13 cellular contexts compared by ENCODE assay signal in the genomic region with DNA sequence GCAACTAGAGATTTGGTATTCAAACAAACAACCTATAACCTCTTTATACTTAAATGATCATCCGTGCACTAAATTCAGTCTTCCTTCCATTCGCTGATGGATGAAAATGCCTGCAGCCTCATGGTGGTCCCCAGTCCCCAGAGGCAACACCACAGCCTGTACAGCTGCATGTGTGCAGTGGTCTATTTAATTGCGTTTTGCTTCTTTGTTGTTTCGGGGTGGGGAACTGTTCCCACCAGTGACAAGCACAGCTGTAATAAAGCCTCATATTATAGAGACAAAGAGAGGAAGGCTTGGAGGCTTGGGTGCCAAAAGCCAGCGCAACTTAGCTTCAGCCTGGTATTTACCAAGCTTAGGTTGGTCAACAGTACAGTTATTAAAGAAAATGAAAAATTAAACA. TPM values are rescaled to one million over a fixed set of nuclear protein-coding genes. Genes with fewer than 3 reads are reported as not detected.
DNase-seq lines count a peak whose midpoint lies in the region; ATAC-seq and TF ChIP-seq lines count a peak whose summit lies in the region.
"Had no signal": no experiment of that assay in that cellular context is flagged by ENCODE, and none has a peak within 500 bp of the region (broad histone marks: within the 10 kb centered on the region; RNA-seq: fewer than 3 reads in every experiment).

No MANE protein-coding gene starts in this region.

- H3K4ac ChIP-seq in mesenchymal stem cell (ENCODE audit: low read depth in 1 of 2, low read length in 2 of 2) = peak overlapping the region in 1 of 2 experiments; percentile 20

- peaks cover 8% of the 10 kb centered on the region for H3K79me1 ChIP-seq in mesenchymal stem cell (replicated peaks; ENCODE audit: low read length, poor library complexity, severe bottlenecking)

- no peak overlapping the region for H2BK15ac ChIP-seq in mesenchymal stem cell (ENCODE audit: low read depth, poor library complexity, severe bottlenecking)

- H3K9me3 ChIP-seq in mesenchymal stem cell (ENCODE audit: control insufficient read depth, low read length) = no peaks in the 10 kb centered on the region
- H3K9me3 ChIP-seq in tibial nerve = no peaks in the 10 kb centered on the region
- H3K9me3 ChIP-seq in HAP-1 = no peaks in the 10 kb centered on the region
- H3K9me3 ChIP-seq: A549, thyroid gland had no signal

- no peak overlapping the region for H2AK5ac ChIP-seq in mesenchymal stem cell (ENCODE audit: low read length, severe bottlenecking)

- TF ChIP-seq CTCF in tibial nerve (IDR thresholded peaks at IDR 0.05) (no peak), GM13976 (IDR thresholded peaks at IDR 0.05; ENCODE audit: borderline replicate concordance, control extremely low read depth, extremely low read depth, insufficient read depth, missing control alignments) (no peak)

- H3K9me3 Mint-ChIP-seq in activated CD8-positive, alpha-beta memory T cell treated with anti-CD3 and anti-CD28 coated beads, Interleukin-2, amount 10 ng/mL, durations not matched to agents 7 days and 5 days (ENCODE audit: low read depth) = no peaks in the 10 kb centered on the region
- no peaks in the 10 kb centered on the region for H3K9me3 Mint-ChIP-seq in T-cell
- H3K9me3 Mint-ChIP-seq: mesothelial cell of epicardium had no signal

- H2BK5ac ChIP-seq in mesenchymal stem cell (ENCODE audit: low read depth, low read length, poor library complexity, severe bottlenecking) = no peak overlapping the region

- no peak overlapping the region for H3K27ac ChIP-seq in mesenchymal stem cell (ENCODE audit: low read length, poor library complexity, severe bottlenecking)
- H3K27ac ChIP-seq in tibial nerve = peak overlapping the region; percentile 57 to 94 (median 74)
- H3K27ac ChIP-seq: A549, VCaP had no signal

- peaks cover 44% of the 10 kb centered on the region for H3K4me1 Mint-ChIP-seq in activated CD8-positive, alpha-beta memory T cell treated with anti-CD3 and anti-CD28 coated beads, Interleukin-2, amount 10 ng/mL, durations not matched to agents 7 days and 5 days
- peaks cover 43 to 59% (median 57%) of the 10 kb centered on the region in 3 donors for H3K4me1 Mint-ChIP-seq in T-cell

- peak overlapping the region; percentile 19 for H3K27ac Mint-ChIP-seq in activated CD8-positive, alpha-beta memory T cell treated with anti-CD3 and anti-CD28 coated beads, Interleukin-2, amount 10 ng/mL, durations not matched to agents 7 days and 5 days
- H3K27ac Mint-ChIP-seq in T-cell = peak overlapping the region; percentile 57 to 71
- H3K27ac Mint-ChIP-seq: mesothelial cell of epicardium had no signal

- no peak overlapping the region for H3K4me2 ChIP-seq in mesenchymal stem cell (ENCODE audit: low read length, poor library complexity, severe bottlenecking)
- H3K4me2 ChIP-seq: A549 had no signal

- H4K8ac ChIP-seq in mesenchymal stem cell (ENCODE audit: low read length) = no peak overlapping the region

- no peak for DNase-seq in activated CD8-positive, alpha-beta memory T cell treated with anti-CD3 and anti-CD28 coated beads, Interleukin-2, amount 10 ng/mL, durations not matched to agents 7 days and 5 days
- no peak for DNase-seq in activated CD8-positive, alpha-beta memory T cell treated with anti-CD3 and anti-CD28 coated beads for 24 hours
- DNase-seq in T-cell = no peak
- DNase-seq in mesenchymal stem cell = no peak
- DNase-seq in tibial nerve (ENCODE audit: low spot score in 2 of 2) = no peak
- no peak for DNase-seq in HAP-1 (ENCODE audit: low spot score in 2 of 2)
- DNase-seq in activated gamma-delta T cell (lab: John Stamatoyannopoulos, UW) = no peak
- DNase-seq in GM13976 (ENCODE audit: low spot score) = no peak
- DNase-seq: NCI-H226, thyroid gland had no signal

- H3K27me3 ChIP-seq in mesenchymal stem cell (ENCODE audit: control insufficient read depth in 1 of 2, insufficient read depth in 1 of 2, low read length in 2 of 2) (no peaks in the 10 kb centered on the region), tibial nerve (no peaks in the 10 kb centered on the region), HAP-1 (ENCODE audit: low read depth) (no peaks in the 10 kb centered on the region)
- H3K27me3 ChIP-seq: thyroid gland had no signal

- no peak overlapping the region for H3K23ac ChIP-seq in mesenchymal stem cell (ENCODE audit: low read length in 2 of 2)

- no peak overlapping the region for H2AFZ ChIP-seq in mesenchymal stem cell (ENCODE audit: low read depth, low read length)

- no peak overlapping the region for H4K91ac ChIP-seq in mesenchymal stem cell (ENCODE audit: low read length)

- WGBS in mesenchymal stem cell = 90% methylated on average over 5 of the region's 5 CpGs
- 44 to 48% methylated on average over 5 of the region's 5 CpGs for WGBS in tibial nerve, 2 donors

- CTCF ChIA-PET in activated CD8-positive, alpha-beta memory T cell treated with anti-CD3 and anti-CD28 coated beads, Interleukin-2, amount 10 ng/mL, durations not matched to agents 7 days and 5 days (lab: Charles Lee) = interaction anchor here (0.8 to 5.9 kb wide), 7 partner anchors 20 to 313 kb away, joined by 3 to 37 read pairs (median 3); no protein-coding TSS in a partner anchor
- CTCF ChIA-PET in T-cell (lab: Charles Lee) = interaction anchor here in 1 of 2 donors (0.5 to 3.2 kb wide), 3 partner anchors 20 to 475 kb away, joined by 3 to 15 read pairs (median 3); no protein-coding TSS in a partner anchor

- no peak for TF ChIP-seq POLR2A in tibial nerve (IDR thresholded peaks at IDR 0.05)

- H3K4me3 Mint-ChIP-seq in activated CD8-positive, alpha-beta memory T cell treated with anti-CD3 and anti-CD28 coated beads, Interleukin-2, amount 10 ng/mL, durations not matched to agents 7 days and 5 days = no peak overlapping the region
- H3K4me3 Mint-ChIP-seq in T-cell = no peak overlapping the region
- H3K4me3 Mint-ChIP-seq: mesothelial cell of epicardium had no signal

- no peak overlapping the region for H2BK12ac ChIP-seq in mesenchymal stem cell (ENCODE audit: low read length in 2 of 2)

- no peak overlapping the region for H3K18ac ChIP-seq in mesenchymal stem cell (ENCODE audit: low read depth in 1 of 2, low read length in 2 of 2)

- peaks cover 0 to 25% of the 10 kb centered on the region in 2 experiments for H3K36me3 ChIP-seq in mesenchymal stem cell (ENCODE audit: control insufficient read depth in 1 of 2, insufficient read depth in 2 of 2, low read depth in 1 of 2, low read length in 2 of 2)
- no peaks in the 10 kb centered on the region for H3K36me3 ChIP-seq in tibial nerve
- no peaks in the 10 kb centered on the region for H3K36me3 ChIP-seq in HAP-1 (replicated peaks)
- H3K36me3 ChIP-seq: thyroid gland had no signal

- no peak for TF ChIP-seq EP300 in tibial nerve (IDR thresholded peaks at IDR 0.05)

- in situ Hi-C loops in HAP-1 (cut with MboI; ENCODE audit: low sequenced_read_pairs) (no loop called here), GM13976 (cut with MboI; ENCODE audit: low sequenced_read_pairs, unreplicated experiment) (no loop called here)

- H3K36me3 Mint-ChIP-seq in activated CD8-positive, alpha-beta memory T cell treated with anti-CD3 and anti-CD28 coated beads, Interleukin-2, amount 10 ng/mL, durations not matched to agents 7 days and 5 days = peaks cover 11% of the 10 kb centered on the region
- H3K36me3 Mint-ChIP-seq in T-cell = no peaks in the 10 kb centered on the region
- H3K36me3 Mint-ChIP-seq: mesothelial cell of epicardium had no signal

- no peak overlapping the region for H3K4me3 ChIP-seq in mesenchymal stem cell (ENCODE audit: insufficient read depth in 1 of 2, low read depth in 1 of 2, low read length in 2 of 2)
- H3K4me3 ChIP-seq in tibial nerve = peak overlapping the region in 1 of 4 donors; percentile 14
- no peak overlapping the region for H3K4me3 ChIP-seq in HAP-1
- H3K4me3 ChIP-seq: A549, thyroid gland had no signal

- H3K9ac ChIP-seq in mesenchymal stem cell (ENCODE audit: low read length) = peak overlapping the region; percentile 64

- H3K4me1 ChIP-seq in mesenchymal stem cell (ENCODE audit: control insufficient read depth, insufficient read depth, low read depth, low read length) = peaks cover 42% of the 10 kb centered on the region
- peaks cover 0 to 65% (median 47%) of the 10 kb centered on the region in 4 donors for H3K4me1 ChIP-seq in tibial nerve
- H3K4me1 ChIP-seq in HAP-1 = peaks cover 26% of the 10 kb centered on the region

- no peak for ATAC-seq in activated CD8-positive, alpha-beta memory T cell treated with anti-CD3 and anti-CD28 coated beads, Interleukin-2, amount 10 ng/mL, durations not matched to agents 7 days and 5 days
- no peak for ATAC-seq in T-cell (replicated peaks in 1 of 4)

- POLR2A ChIA-PET in T-cell (lab: Charles Lee) = interaction anchor here in 1 of 2 donors (0.6 kb wide), 1 partner anchor 23 kb away, joined by 3 read pairs; no protein-coding TSS in a partner anchor

- H3K14ac ChIP-seq in mesenchymal stem cell (ENCODE audit: low read length in 2 of 2) = no peak overlapping the region

- no peaks in the 10 kb centered on the region for H3K27me3 Mint-ChIP-seq in activated CD8-positive, alpha-beta memory T cell treated with anti-CD3 and anti-CD28 coated beads, Interleukin-2, amount 10 ng/mL, durations not matched to agents 7 days and 5 days
- H3K27me3 Mint-ChIP-seq in T-cell = no peaks in the 10 kb centered on the region

- no peak overlapping the region for H2BK120ac ChIP-seq in mesenchymal stem cell (ENCODE audit: low read depth, low read length)

RNA-seq across cellular contexts. Expression of gene SELPLG, which starts 3.9 kb away (rescaled TPM):
- 100 to 1,000 TPM; 148 to 184 TPM for total RNA-seq in activated CD8-positive, alpha-beta memory T cell treated with anti-CD3 and anti-CD28 coated beads, Interleukin-2, amount 10 ng/mL, durations not matched to agents 7 days and 5 days
- 100 to 1,000 TPM; 102 to 220 (median 215) TPM for total RNA-seq in T-cell
- 2.0 TPM for polyA plus RNA-seq in mesenchymal stem cell (2013, experiment 1 of 2)
- polyA plus RNA-seq in mesenchymal stem cell (2013, experiment 2 of 2) = 2.2 TPM
- 10 to 100 TPM in 2 of 4 donors, 1 to 10 TPM in 2; 4.5 to 15.1 (median 9.2) TPM for total RNA-seq in tibial nerve
- total RNA-seq: mesothelial cell of epicardium had no signal

RNA-seq across cellular contexts. Expression of gene TMEM119, which starts 39.7 kb away (rescaled TPM):
- total RNA-seq in activated CD8-positive, alpha-beta memory T cell treated with anti-CD3 and anti-CD28 coated beads, Interleukin-2, amount 10 ng/mL, durations not matched to agents 7 days and 5 days = under 1 TPM; 0.16 to 0.20 TPM
- total RNA-seq in T-cell (1 to 10 TPM in 2 of 5 donors, under 1 TPM in 3; 0.13 to 3.9 (median 0.98) TPM), tibial nerve (10 to 100 TPM in 3 of 4 donors, 1 to 10 TPM in 1; 9.0 to 48.8 (median 42.3) TPM)
- polyA plus RNA-seq in mesenchymal stem cell (2013, experiment 1 of 2) = 108 TPM
- polyA plus RNA-seq in mesenchymal stem cell (2013, experiment 2 of 2) = 109 TPM
- polyA plus RNA-seq: A549 had no signal

Comparison
In these comparisons a context has a peak if more than half of its experiments do, and no peak if none do; other contexts are left out.
1. RNA of gene SELPLG, which starts 3.9 kb away (total RNA-seq): 102 to 220 TPM in T-cell and 148 to 184 TPM in activated CD8-positive, alpha-beta memory T cell treated with anti-CD3 and anti-CD28 coated beads, Interleukin-2, amount 10 ng/mL, durations not matched to agents 7 days and 5 days; 4.5 to 15.1 TPM in tibial nerve; every median in the first group is over 4 times any median in the second.